1 cellular context compared by ENCODE assay signal in the genomic region with DNA sequence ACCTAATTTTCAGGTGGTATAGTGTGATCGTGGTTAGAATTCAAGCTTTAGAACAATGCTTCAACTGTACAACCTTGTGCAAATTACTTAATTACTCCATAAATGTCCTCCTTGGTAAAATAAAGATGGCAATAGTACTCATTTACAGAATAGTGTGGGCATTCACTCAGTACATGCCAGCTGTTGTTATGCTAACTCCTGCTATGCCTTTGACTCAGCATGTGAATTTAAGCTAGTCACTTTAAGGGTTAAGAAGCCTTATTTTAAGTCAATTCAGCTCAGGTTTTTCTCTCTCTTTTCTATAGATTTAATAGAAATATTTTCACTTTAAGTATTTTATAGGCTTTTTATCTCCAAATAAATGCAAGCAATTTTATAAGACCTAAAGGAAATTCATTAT.
TF ChIP-seq lines count a peak whose summit lies in the region.

No MANE protein-coding gene starts in this region.

TF ChIP-seq in H1, 55 proteins besides CTCF, POLR2A, EP300 and RAD21 (continued from another document):
- TF ChIP-seq, protein P1, sequence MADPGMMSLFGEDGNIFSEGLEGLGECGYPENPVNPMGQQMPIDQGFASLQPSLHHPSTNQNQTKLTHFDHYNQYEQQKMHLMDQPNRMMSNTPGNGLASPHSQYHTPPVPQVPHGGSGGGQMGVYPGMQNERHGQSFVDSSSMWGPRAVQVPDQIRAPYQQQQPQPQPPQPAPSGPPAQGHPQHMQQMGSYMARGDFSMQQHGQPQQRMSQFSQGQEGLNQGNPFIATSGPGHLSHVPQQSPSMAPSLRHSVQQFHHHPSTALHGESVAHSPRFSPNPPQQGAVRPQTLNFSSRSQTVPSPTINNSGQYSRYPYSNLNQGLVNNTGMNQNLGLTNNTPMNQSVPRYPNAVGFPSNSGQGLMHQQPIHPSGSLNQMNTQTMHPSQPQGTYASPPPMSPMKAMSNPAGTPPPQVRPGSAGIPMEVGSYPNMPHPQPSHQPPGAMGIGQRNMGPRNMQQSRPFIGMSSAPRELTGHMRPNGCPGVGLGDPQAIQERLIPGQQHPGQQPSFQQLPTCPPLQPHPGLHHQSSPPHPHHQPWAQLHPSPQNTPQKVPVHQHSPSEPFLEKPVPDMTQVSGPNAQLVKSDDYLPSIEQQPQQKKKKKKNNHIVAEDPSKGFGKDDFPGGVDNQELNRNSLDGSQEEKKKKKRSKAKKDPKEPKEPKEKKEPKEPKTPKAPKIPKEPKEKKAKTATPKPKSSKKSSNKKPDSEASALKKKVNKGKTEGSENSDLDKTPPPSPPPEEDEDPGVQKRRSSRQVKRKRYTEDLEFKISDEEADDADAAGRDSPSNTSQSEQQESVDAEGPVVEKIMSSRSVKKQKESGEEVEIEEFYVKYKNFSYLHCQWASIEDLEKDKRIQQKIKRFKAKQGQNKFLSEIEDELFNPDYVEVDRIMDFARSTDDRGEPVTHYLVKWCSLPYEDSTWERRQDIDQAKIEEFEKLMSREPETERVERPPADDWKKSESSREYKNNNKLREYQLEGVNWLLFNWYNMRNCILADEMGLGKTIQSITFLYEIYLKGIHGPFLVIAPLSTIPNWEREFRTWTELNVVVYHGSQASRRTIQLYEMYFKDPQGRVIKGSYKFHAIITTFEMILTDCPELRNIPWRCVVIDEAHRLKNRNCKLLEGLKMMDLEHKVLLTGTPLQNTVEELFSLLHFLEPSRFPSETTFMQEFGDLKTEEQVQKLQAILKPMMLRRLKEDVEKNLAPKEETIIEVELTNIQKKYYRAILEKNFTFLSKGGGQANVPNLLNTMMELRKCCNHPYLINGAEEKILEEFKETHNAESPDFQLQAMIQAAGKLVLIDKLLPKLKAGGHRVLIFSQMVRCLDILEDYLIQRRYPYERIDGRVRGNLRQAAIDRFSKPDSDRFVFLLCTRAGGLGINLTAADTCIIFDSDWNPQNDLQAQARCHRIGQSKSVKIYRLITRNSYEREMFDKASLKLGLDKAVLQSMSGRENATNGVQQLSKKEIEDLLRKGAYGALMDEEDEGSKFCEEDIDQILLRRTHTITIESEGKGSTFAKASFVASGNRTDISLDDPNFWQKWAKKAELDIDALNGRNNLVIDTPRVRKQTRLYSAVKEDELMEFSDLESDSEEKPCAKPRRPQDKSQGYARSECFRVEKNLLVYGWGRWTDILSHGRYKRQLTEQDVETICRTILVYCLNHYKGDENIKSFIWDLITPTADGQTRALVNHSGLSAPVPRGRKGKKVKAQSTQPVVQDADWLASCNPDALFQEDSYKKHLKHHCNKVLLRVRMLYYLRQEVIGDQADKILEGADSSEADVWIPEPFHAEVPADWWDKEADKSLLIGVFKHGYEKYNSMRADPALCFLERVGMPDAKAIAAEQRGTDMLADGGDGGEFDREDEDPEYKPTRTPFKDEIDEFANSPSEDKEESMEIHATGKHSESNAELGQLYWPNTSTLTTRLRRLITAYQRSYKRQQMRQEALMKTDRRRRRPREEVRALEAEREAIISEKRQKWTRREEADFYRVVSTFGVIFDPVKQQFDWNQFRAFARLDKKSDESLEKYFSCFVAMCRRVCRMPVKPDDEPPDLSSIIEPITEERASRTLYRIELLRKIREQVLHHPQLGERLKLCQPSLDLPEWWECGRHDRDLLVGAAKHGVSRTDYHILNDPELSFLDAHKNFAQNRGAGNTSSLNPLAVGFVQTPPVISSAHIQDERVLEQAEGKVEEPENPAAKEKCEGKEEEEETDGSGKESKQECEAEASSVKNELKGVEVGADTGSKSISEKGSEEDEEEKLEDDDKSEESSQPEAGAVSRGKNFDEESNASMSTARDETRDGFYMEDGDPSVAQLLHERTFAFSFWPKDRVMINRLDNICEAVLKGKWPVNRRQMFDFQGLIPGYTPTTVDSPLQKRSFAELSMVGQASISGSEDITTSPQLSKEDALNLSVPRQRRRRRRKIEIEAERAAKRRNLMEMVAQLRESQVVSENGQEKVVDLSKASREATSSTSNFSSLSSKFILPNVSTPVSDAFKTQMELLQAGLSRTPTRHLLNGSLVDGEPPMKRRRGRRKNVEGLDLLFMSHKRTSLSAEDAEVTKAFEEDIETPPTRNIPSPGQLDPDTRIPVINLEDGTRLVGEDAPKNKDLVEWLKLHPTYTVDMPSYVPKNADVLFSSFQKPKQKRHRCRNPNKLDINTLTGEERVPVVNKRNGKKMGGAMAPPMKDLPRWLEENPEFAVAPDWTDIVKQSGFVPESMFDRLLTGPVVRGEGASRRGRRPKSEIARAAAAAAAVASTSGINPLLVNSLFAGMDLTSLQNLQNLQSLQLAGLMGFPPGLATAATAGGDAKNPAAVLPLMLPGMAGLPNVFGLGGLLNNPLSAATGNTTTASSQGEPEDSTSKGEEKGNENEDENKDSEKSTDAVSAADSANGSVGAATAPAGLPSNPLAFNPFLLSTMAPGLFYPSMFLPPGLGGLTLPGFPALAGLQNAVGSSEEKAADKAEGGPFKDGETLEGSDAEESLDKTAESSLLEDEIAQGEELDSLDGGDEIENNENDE (IDR thresholded peaks at IDR 0.05; ENCODE audit: insufficient replicate concordance, low read length), result peak; percentile 78
- TF ChIP-seq BACH1 (IDR thresholded peaks at IDR 0.05; ENCODE audit: low read length) (0 out of 2 replicates have a peak, but pooled peaks have one; percentile 58), NANOG (IDR thresholded peaks at IDR 0.05; ENCODE audit: insufficient read depth, low read depth, low read length, poor library complexity, severe bottlenecking) (peak; percentile 19), CHD1 (IDR thresholded peaks at IDR 0.05; ENCODE audit: low read depth, low read length) (no peak), FOSL1 (IDR thresholded peaks at IDR 0.05; ENCODE audit: insufficient read depth, low read depth, low read length) (no peak), BCL11A (IDR thresholded peaks at IDR 0.05; ENCODE audit: low read depth in 2 of 2, low read length in 2 of 2) (peak in 1 of 2 experiments; percentile 88), SRF (IDR thresholded peaks at IDR 0.05; ENCODE audit: low read depth, low read length) (no peak)
